ENCODE assay signal across 8 cellular contexts in the genomic region with DNA sequence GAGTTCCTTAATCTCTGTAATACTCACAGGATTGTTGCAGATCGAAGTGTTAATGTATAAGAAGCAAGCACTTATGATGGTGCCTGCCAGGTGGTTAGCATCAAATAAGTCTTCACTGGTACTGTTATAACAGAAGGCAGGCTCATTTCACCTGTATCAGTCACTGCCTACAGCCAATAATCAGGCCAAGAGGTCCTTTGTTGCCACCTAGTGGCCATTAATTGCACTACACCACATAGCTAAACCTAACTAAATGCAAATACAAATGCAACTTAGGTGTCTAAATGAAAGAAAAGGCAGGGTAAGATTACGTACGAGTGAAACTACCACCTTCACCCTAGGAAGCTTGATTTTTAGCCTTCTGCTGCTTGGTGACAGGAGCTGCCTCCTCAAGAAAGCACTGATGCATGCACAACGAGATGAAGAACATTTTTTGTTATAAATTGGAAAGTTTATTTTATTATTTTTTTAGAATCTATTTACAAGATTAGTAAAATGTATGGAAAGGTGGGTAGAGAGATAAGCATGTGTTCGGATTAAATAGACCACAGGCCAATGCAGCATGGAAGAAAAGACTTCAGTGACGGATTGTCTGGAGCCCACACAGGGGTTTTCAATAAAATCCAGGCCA.
DNase-seq lines count a peak whose midpoint lies in the region; ATAC-seq, FAIRE-seq and TF ChIP-seq lines count a peak whose summit lies in the region.

No MANE protein-coding gene starts in this region.

- H3K36me3 ChIP-seq in SK-N-MC (ENCODE audit: insufficient read depth, low read length) (no peaks in the 10 kb centered on the region), kidney (ENCODE audit: control insufficient read depth in 1 of 2, insufficient read depth in 2 of 2, low read length in 2 of 2) (no peaks in the 10 kb centered on the region)

- H3K9ac ChIP-seq in SK-N-MC (ENCODE audit: insufficient read length) (no peak overlapping the region), kidney (ENCODE audit: low read length in 2 of 2) (no peak overlapping the region)

- POLR2A ChIA-PET in AG04449 (lab: Yijun Ruan, JAX) = no interaction called here

- peak; percentile 68 for TF ChIP-seq CTCF in AG04449 (IDR thresholded peaks at IDR 0.05; ENCODE audit: insufficient read depth, low read length, missing control alignments)
- TF ChIP-seq CTCF in kidney (IDR thresholded peaks at IDR 0.05; ENCODE audit: borderline replicate concordance, extremely low read depth, insufficient read depth) = peak; percentile 87

- DNase-seq in AG04449 (ENCODE audit: low read depth, low spot score) (no peak), GM12891 (ENCODE audit: insufficient read length, low spot score) (peak; percentile 18), NCI-H1092 treated with DMSO at 0.1 percent for 48 hours (lab: John Stamatoyannopoulos, UW) (peak; percentile 81), SK-N-MC (ENCODE audit: low read depth, low spot score) (peak; percentile 26), brain pericyte (ENCODE audit: low read depth, low spot score) (peak; percentile 5), kidney (no peak)
- DNase-seq in stimulated activated CD4-positive, alpha-beta T cell treated with anti-CD3 and anti-CD28 coated beads, Interleukin-4, amount 100 ng/mL, for 24 hours = peak; percentile 52

- H3K9me3 ChIP-seq in SK-N-MC (ENCODE audit: low read depth, low read length) = no peaks in the 10 kb centered on the region
- H3K9me3 ChIP-seq in kidney (ENCODE audit: control insufficient read depth in 1 of 2, low read length in 2 of 2) = no peaks in the 10 kb centered on the region

- peak; percentile 93 for ATAC-seq in HG02678 (IDR thresholded peaks at IDR 0.05; ENCODE audit: unreplicated experiment)

- intact Hi-C loops in kidney (cut with DNase I) = no loop called here

- CTCF ChIA-PET in AG04449 (lab: Yijun Ruan, JAX) = interaction anchor here (0.8 to 5.6 kb wide), 60 partner anchors 10 to 599 kb away, joined by 3 to 92 read pairs (median 4); no protein-coding TSS in a partner anchor

- no peak overlapping the region for H3K27ac ChIP-seq in SK-N-MC
- H3K27ac ChIP-seq in kidney (ENCODE audit: low read depth in 2 of 2, low read length in 2 of 2) = no peak overlapping the region

- H3K4me3 ChIP-seq in AG04449 (ENCODE audit: low read depth, low read length) (no peak overlapping the region), SK-N-MC (no peak overlapping the region), kidney (ENCODE audit: low read length in 2 of 2) (no peak overlapping the region)

- H3K4me1 ChIP-seq in kidney (ENCODE audit: control insufficient read depth in 1 of 2, insufficient read depth in 1 of 2, low read depth in 1 of 2, low read length in 2 of 2) = no peaks in the 10 kb centered on the region

- TF ChIP-seq POLR2A in GM12891 (IDR thresholded peaks at IDR 0.05; ENCODE audit: low read depth, low read length) = no peak

- peak; percentile 91 for FAIRE-seq in GM12891 (lab: Jason Lieb, UNC)
- FAIRE-seq in kidney (lab: Jason Lieb, UNC) = peak; percentile 55

TF ChIP-seq in GM12891, 5 proteins besides CTCF, POLR2A, EP300 and RAD21:
- no peak for TF ChIP-seq SPI1 (IDR thresholded peaks at IDR 0.05; ENCODE audit: low read depth, low read length)
- no peak for TF ChIP-seq POLR2AphosphoS5 (IDR thresholded peaks at IDR 0.05; ENCODE audit: low read depth, low read length)
- TF ChIP-seq POU2F2 (IDR thresholded peaks at IDR 0.05; ENCODE audit: low read depth, low read length) = no peak
- no peak for TF ChIP-seq TAF1 (IDR thresholded peaks at IDR 0.05; ENCODE audit: low read depth, low read length)
- no peak for TF ChIP-seq PAX5 (IDR thresholded peaks at IDR 0.05; ENCODE audit: insufficient read depth, low read length, severe bottlenecking)

Comparison
In these comparisons a context has a peak if more than half of its experiments do, and no peak if none do; other contexts are left out.
1. DNase-seq: peak in GM12891 (single experiment), NCI-H1092 treated with DMSO at 0.1 percent for 48 hours (single experiment), SK-N-MC (single experiment), brain pericyte (single experiment) and stimulated activated CD4-positive, alpha-beta T cell treated with anti-CD3 and anti-CD28 coated beads, Interleukin-4, amount 100 ng/mL, for 24 hours (single experiment); none in AG04449 (single experiment) and kidney (single experiment).